20 cellular contexts compared by ENCODE assay signal in the genomic region with DNA sequence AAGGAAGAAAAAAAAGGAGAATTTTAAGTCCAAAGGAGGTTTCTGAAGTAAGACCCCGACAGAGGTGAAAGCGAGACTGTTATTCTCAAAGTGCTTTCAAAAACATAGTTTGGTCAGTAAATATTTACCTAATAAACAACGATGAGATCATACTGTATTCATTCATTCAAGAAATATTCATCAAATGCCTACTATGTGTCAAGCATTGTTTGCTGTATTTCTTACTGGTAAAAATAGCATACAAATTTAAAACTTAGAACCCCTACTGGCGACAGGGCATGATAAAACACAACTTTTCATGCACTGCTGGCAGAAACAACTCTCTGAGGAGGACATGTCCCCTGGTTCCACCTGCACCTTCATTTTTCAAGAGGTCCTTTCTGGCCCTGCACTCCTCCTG.
DNase-seq lines count a peak whose midpoint lies in the region; ATAC-seq, FAIRE-seq and TF ChIP-seq lines count a peak whose summit lies in the region.
"Had no signal": no experiment of that assay in that cellular context is flagged by ENCODE, and none has a peak within 500 bp of the region (broad histone marks: within the 10 kb centered on the region; RNA-seq: fewer than 3 reads in every experiment).

No MANE protein-coding gene starts in this region.

- no peak overlapping the region for H3K9ac ChIP-seq in HepG2 (ENCODE audit: insufficient read depth, low read depth, low read length)
- H3K9ac ChIP-seq: BLaER1 had no signal

- no peak for TF ChIP-seq RAD21 in HepG2 (CRISPR knock-in tag; IDR thresholded peaks at IDR 0.05)

- no peaks in the 10 kb centered on the region for H3K27me3 Mint-ChIP-seq in CD4-positive, CD25-positive, alpha-beta regulatory T cell
- no peaks in the 10 kb centered on the region for H3K27me3 Mint-ChIP-seq in nephron progenitor cell (ENCODE audit: low read depth, poor library complexity)
- H3K27me3 Mint-ChIP-seq: IgD-negative memory B cell had no signal

- intact Hi-C loops in HepG2 (cut with micrococcal nuclease; ENCODE audit: unreplicated experiment) (no loop called here), PC-9 (cut with micrococcal nuclease; ENCODE audit: unreplicated experiment) (no loop called here)

- no peaks in the 10 kb centered on the region for H3K9me3 ChIP-seq in CD4-positive, CD25-positive, alpha-beta regulatory T cell (ENCODE audit: control insufficient read depth in 2 of 2, low read length in 2 of 2)
- no peaks in the 10 kb centered on the region for H3K9me3 ChIP-seq in HepG2 (ENCODE audit: low read length)
- no peaks in the 10 kb centered on the region for H3K9me3 ChIP-seq in PC-9 (ENCODE audit: insufficient read depth, low read depth)
- H3K9me3 ChIP-seq: BLaER1, Caco-2 had no signal

- no peak overlapping the region for H3K4me3 Mint-ChIP-seq in CD4-positive, CD25-positive, alpha-beta regulatory T cell
- no peak overlapping the region for H3K4me3 Mint-ChIP-seq in nephron progenitor cell
- H3K4me3 Mint-ChIP-seq: HFFc6, IgD-negative memory B cell had no signal

- H3K4me3 ChIP-seq in CD4-positive, CD25-positive, alpha-beta regulatory T cell (ENCODE audit: low read depth, low read length): no peak overlapping the region
- H3K4me3 ChIP-seq in HepG2 (replicated peaks in 1 of 3; ENCODE audit: insufficient read depth in 1 of 3, low read depth in 2 of 3, low read length in 3 of 3): no peak overlapping the region
- no peak overlapping the region for H3K4me3 ChIP-seq in PC-9
- H3K4me3 ChIP-seq: BLaER1 had no signal

- H3K9me2 ChIP-seq in PC-9 (ENCODE audit: insufficient read depth): no peaks in the 10 kb centered on the region

- H3K4me1 ChIP-seq in CD4-positive, CD25-positive, alpha-beta regulatory T cell (ENCODE audit: control insufficient read depth, insufficient read depth, low read length, poor library complexity, severe bottlenecking): no peaks in the 10 kb centered on the region
- H3K4me1 ChIP-seq in HepG2 (ENCODE audit: insufficient read depth, low read length) (peaks cover 95% of the 10 kb centered on the region), PC-9 (replicated peaks; ENCODE audit: insufficient read depth) (peaks cover 11% of the 10 kb centered on the region)

- peak; percentile 47 for DNase-seq in DMS53 (lab: John Stamatoyannopoulos, UW)
- DNase-seq in DMS53 treated with DMSO at 0.1 percent for 48 hours (lab: John Stamatoyannopoulos, UW; ENCODE audit: unreplicated experiment): no peak
- no peak for DNase-seq in CD4-positive, CD25-positive, alpha-beta regulatory T cell
- DNase-seq in HepG2 (ENCODE audit: low spot score): no peak
- DNase-seq in nephron progenitor cell: no peak
- no peak for DNase-seq in PC-9
- no peak for DNase-seq in NCI-H2081 (lab: John Stamatoyannopoulos, UW)
- DNase-seq: 8988T, Caco-2, DMS79 treated with DMSO at 0.1 percent for 48 hours, GF-D8, GOT3, H7, HFFc6 had no signal

- H3K4me2 ChIP-seq in HepG2 (ENCODE audit: low read depth, low read length) (no peak overlapping the region), PC-9 (no peak overlapping the region)
- H3K4me2 ChIP-seq: BLaER1 had no signal

- CTCF ChIA-PET in HepG2 (lab: Yijun Ruan, JAX; ENCODE audit: low intra/inter-chr PET ratio, low total read pairs) (no interaction called here), PC-9 (lab: Charles Lee) (no interaction called here)

- peak overlapping the region in 2 of 3 donors; percentile 52 to 79 for H3K27ac Mint-ChIP-seq in CD4-positive, CD25-positive, alpha-beta regulatory T cell
- H3K27ac Mint-ChIP-seq in nephron progenitor cell: peak overlapping the region; percentile 97
- H3K27ac Mint-ChIP-seq: HFFc6 had no signal

- BruUV-seq in HepG2 (replicated peaks; lab: Mats Ljungman, UMichigan) (no TSS peak), PC-9 (replicated peaks; lab: Mats Ljungman, UMichigan) (no TSS peak)

- H3K27ac ChIP-seq in CD4-positive, CD25-positive, alpha-beta regulatory T cell (ENCODE audit: insufficient read depth, low read length, poor library complexity, severe bottlenecking): no peak overlapping the region
- H3K27ac ChIP-seq in HepG2 (ENCODE audit: extremely low read length, insufficient read depth, low read length) (peak overlapping the region; percentile 76), PC-9 (no peak overlapping the region)
- H3K27ac ChIP-seq: BLaER1 had no signal

- peaks cover 63% of the 10 kb centered on the region for H3K36me3 ChIP-seq in CD4-positive, CD25-positive, alpha-beta regulatory T cell (ENCODE audit: control insufficient read depth, insufficient read depth, low read length)
- H3K36me3 ChIP-seq in HepG2 (replicated peaks in 1 of 2; ENCODE audit: control insufficient read depth in 1 of 2, insufficient read depth in 2 of 2, low read length in 2 of 2) (peaks cover 14 to 51% of the 10 kb centered on the region in 2 experiments), PC-9 (ENCODE audit: low read depth) (0 out of 2 replicates have a peak, but pooled peaks cover 3% of the 10 kb centered on the region)

- peaks cover 46% of the 10 kb centered on the region for H3K36me3 Mint-ChIP-seq in CD4-positive, CD25-positive, alpha-beta regulatory T cell
- peaks cover 41% of the 10 kb centered on the region for H3K36me3 Mint-ChIP-seq in nephron progenitor cell (ENCODE audit: low read depth)

- 66% methylated on average over 4 of the region's 4 CpGs for WGBS in HepG2 (ENCODE audit: low lambda C conversion rate)

- no peak for ATAC-seq in CD4-positive, CD25-positive, alpha-beta regulatory T cell (ENCODE audit: low read depth in 2 of 2)
- ATAC-seq in HepG2 (no peak), HG02642 (IDR thresholded peaks at IDR 0.05; ENCODE audit: poor library complexity, unreplicated experiment) (no peak)
- ATAC-seq: HCT116 had no signal

- H3K4me1 Mint-ChIP-seq in CD4-positive, CD25-positive, alpha-beta regulatory T cell: peaks cover 0 to 5% (median 1%) of the 10 kb centered on the region in 4 donors
- peaks cover 26% of the 10 kb centered on the region for H3K4me1 Mint-ChIP-seq in nephron progenitor cell

- H3K79me2 ChIP-seq in HepG2 (ENCODE audit: insufficient read depth, low read length) (no peaks in the 10 kb centered on the region), PC-9 (ENCODE audit: low read depth) (no peaks in the 10 kb centered on the region)

- no peaks in the 10 kb centered on the region for H3K27me3 ChIP-seq in CD4-positive, CD25-positive, alpha-beta regulatory T cell (ENCODE audit: control insufficient read depth, insufficient read depth, low read length)
- H3K27me3 ChIP-seq in HepG2 (ENCODE audit: control insufficient read depth in 1 of 2, insufficient read depth in 2 of 2, low read length in 2 of 2): no peaks in the 10 kb centered on the region
- no peaks in the 10 kb centered on the region for H3K27me3 ChIP-seq in PC-9 (ENCODE audit: insufficient read depth, low read depth)
- H3K27me3 ChIP-seq: BLaER1 had no signal

- POLR2A ChIA-PET in HepG2 (lab: Yijun Ruan, JAX) (no interaction called here), PC-9 (lab: Charles Lee; ENCODE audit: unreplicated experiment) (no interaction called here)

- no peak for TF ChIP-seq POLR2A in HepG2 (IDR thresholded peaks at IDR 0.05; ENCODE audit: insufficient read depth in 1 of 2, low read depth in 2 of 2, low read length in 2 of 2)

- H3K9me3 Mint-ChIP-seq in CD4-positive, CD25-positive, alpha-beta regulatory T cell: no peaks in the 10 kb centered on the region
- H3K9me3 Mint-ChIP-seq in nephron progenitor cell: no peaks in the 10 kb centered on the region
- H3K9me3 Mint-ChIP-seq: HFFc6, IgD-negative memory B cell had no signal

- no peak for TF ChIP-seq EP300 in HepG2 (IDR thresholded peaks at IDR 0.05; ENCODE audit: low read depth in 2 of 2, low read length in 2 of 2)
- TF ChIP-seq EP300 in HepG2 (CRISPR knock-in tag; IDR thresholded peaks at IDR 0.05; ENCODE audit: borderline replicate concordance): no peak

- no peak overlapping the region for H2AFZ ChIP-seq in HepG2 (ENCODE audit: low read length)
- no peak overlapping the region for H2AFZ ChIP-seq in PC-9

- FAIRE-seq in HepG2 (lab: Jason Lieb, UNC): no peak
- FAIRE-seq: D721Med, HTR-8/SVneo had no signal

- H4K20me1 ChIP-seq in HepG2 (ENCODE audit: insufficient read depth, low read length): no peaks in the 10 kb centered on the region
- no peaks in the 10 kb centered on the region for H4K20me1 ChIP-seq in PC-9 (ENCODE audit: insufficient read depth)
- H4K20me1 ChIP-seq: BLaER1 had no signal

- in situ Hi-C loops in HepG2 (cut with HindIII; ENCODE audit: extremely low pct_ligation_motif_present, low pct_unique_long_range_greater_than_20kb): no loop called here

- TF ChIP-seq CTCF in HepG2 (CRISPR knock-in tag; IDR thresholded peaks at IDR 0.05) (no peak), nephron progenitor cell (IDR thresholded peaks at IDR 0.05) (no peak), PC-9 (conservative IDR thresholded peaks at IDR 0.05) (no peak)

- peaks cover 6% of the 10 kb centered on the region; the same call in 1 of the 2 replicates for H3F3A ChIP-seq in PC-9 (ENCODE audit: insufficient read depth, low read depth)

TF ChIP-seq in HepG2, 621 proteins besides CTCF, POLR2A, EP300 and RAD21:
- TF ChIP-seq NONO (IDR thresholded peaks at IDR 0.05) (no peak), NONO (CRISPR knock-in tag; conservative IDR thresholded peaks at IDR 0.05) (no peak), ZKSCAN1 (IDR thresholded peaks at IDR 0.05; ENCODE audit: low read length) (peak; percentile 93)
- TF ChIP-seq, protein P1, sequence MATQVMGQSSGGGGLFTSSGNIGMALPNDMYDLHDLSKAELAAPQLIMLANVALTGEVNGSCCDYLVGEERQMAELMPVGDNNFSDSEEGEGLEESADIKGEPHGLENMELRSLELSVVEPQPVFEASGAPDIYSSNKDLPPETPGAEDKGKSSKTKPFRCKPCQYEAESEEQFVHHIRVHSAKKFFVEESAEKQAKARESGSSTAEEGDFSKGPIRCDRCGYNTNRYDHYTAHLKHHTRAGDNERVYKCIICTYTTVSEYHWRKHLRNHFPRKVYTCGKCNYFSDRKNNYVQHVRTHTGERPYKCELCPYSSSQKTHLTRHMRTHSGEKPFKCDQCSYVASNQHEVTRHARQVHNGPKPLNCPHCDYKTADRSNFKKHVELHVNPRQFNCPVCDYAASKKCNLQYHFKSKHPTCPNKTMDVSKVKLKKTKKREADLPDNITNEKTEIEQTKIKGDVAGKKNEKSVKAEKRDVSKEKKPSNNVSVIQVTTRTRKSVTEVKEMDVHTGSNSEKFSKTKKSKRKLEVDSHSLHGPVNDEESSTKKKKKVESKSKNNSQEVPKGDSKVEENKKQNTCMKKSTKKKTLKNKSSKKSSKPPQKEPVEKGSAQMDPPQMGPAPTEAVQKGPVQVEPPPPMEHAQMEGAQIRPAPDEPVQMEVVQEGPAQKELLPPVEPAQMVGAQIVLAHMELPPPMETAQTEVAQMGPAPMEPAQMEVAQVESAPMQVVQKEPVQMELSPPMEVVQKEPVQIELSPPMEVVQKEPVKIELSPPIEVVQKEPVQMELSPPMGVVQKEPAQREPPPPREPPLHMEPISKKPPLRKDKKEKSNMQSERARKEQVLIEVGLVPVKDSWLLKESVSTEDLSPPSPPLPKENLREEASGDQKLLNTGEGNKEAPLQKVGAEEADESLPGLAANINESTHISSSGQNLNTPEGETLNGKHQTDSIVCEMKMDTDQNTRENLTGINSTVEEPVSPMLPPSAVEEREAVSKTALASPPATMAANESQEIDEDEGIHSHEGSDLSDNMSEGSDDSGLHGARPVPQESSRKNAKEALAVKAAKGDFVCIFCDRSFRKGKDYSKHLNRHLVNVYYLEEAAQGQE (IDR thresholded peaks at IDR 0.05; ENCODE audit: borderline replicate concordance in 1 of 2, low read depth in 1 of 2, low read length in 2 of 2): no peak
